Comparison of ENCODE assay signal across 14 cellular contexts in genomic region chr10:63702107-63702506, GRCh38.
DNase-seq lines count a peak whose midpoint lies in the region; ATAC-seq, FAIRE-seq and TF ChIP-seq lines count a peak whose summit lies in the region.
"Had no signal": no experiment of that assay in that cellular context is flagged by ENCODE, and none has a peak within 500 bp of the region (broad histone marks: within the 10 kb centered on the region; RNA-seq: fewer than 3 reads in every experiment).

No MANE protein-coding gene starts in this region.

- no peak for TF ChIP-seq CTCF in RWPE2 (IDR thresholded peaks at IDR 0.05; ENCODE audit: poor library complexity, severe bottlenecking)

- no peaks in the 10 kb centered on the region for H3K27me3 ChIP-seq in RWPE2 (ENCODE audit: insufficient read depth, poor library complexity, severe bottlenecking)
- H3K27me3 ChIP-seq in small intestine (ENCODE audit: control insufficient read depth in 2 of 2, insufficient read depth in 2 of 2, low read length in 2 of 2), result no peaks in the 10 kb centered on the region

- H3K4me3 ChIP-seq in RWPE2 (ENCODE audit: severe bottlenecking) (no peak overlapping the region), small intestine (ENCODE audit: low read depth in 1 of 2, low read length in 2 of 2) (no peak overlapping the region)
- H3K4me3 ChIP-seq: thoracic aorta had no signal

- DNase-seq in NCI-H345 (lab: John Stamatoyannopoulos, UW) (peak; percentile 28), NCI-H345 treated with DMSO at 0.1 percent for 48 hours (lab: John Stamatoyannopoulos, UW; ENCODE audit: unreplicated experiment) (no peak), LHCN-M2 (ENCODE audit: low read depth) (peak; percentile 77), RWPE2 (ENCODE audit: low spot score) (no peak), small intestine (peak; percentile 64), NCI-H524 treated with DMSO at 0.1 percent for 48 hours (lab: John Stamatoyannopoulos, UW) (no peak)
- no peak for DNase-seq in activated CD4-positive, alpha-beta T cell treated with anti-CD3 and anti-CD28 coated beads, Interleukin-2, amount 50 U/mL, for 1 hour
- DNase-seq: activated CD8-positive, alpha-beta T cell treated with anti-CD3 and anti-CD28 coated beads for 36 hours; cerebellar nuclear complex had no signal

- no peaks in the 10 kb centered on the region for H3K9me3 ChIP-seq in RWPE2 (ENCODE audit: severe bottlenecking)
- no peaks in the 10 kb centered on the region for H3K9me3 ChIP-seq in small intestine (ENCODE audit: control insufficient read depth, low read depth)
- H3K9me3 ChIP-seq: thoracic aorta had no signal

- H3K4me1 ChIP-seq in RWPE2 (ENCODE audit: insufficient read depth, poor library complexity, severe bottlenecking) (peaks cover 55% of the 10 kb centered on the region), small intestine (ENCODE audit: control insufficient read depth in 2 of 2, insufficient read depth in 1 of 2, low read depth in 1 of 2, low read length in 1 of 2) (peaks cover 1 to 10% of the 10 kb centered on the region in 2 donors)

- 11 to 46% (median 13%) methylated on average over 1 of the region's 1 CpG for WGBS in small intestine, 3 donors

- H3K36me3 ChIP-seq in RWPE2 (ENCODE audit: low read depth), result no peaks in the 10 kb centered on the region
- H3K36me3 ChIP-seq in small intestine (ENCODE audit: control insufficient read depth in 2 of 2, insufficient read depth in 2 of 2, low read length in 2 of 2), result no peaks in the 10 kb centered on the region
- H3K36me3 ChIP-seq: thoracic aorta had no signal

- H3K27ac ChIP-seq in RWPE2 (ENCODE audit: poor library complexity, severe bottlenecking), result peak overlapping the region; percentile 90
- H3K27ac ChIP-seq in small intestine (ENCODE audit: low read depth in 1 of 2, low read length in 1 of 2), result peak overlapping the region in 1 of 2 donors; percentile 56
- H3K27ac ChIP-seq: thoracic aorta had no signal

- FAIRE-seq in small intestine (lab: Jason Lieb, UNC), result no peak
- FAIRE-seq: D721Med, HTR-8/SVneo had no signal

- no peak for ATAC-seq in RWPE2 (ENCODE audit: low read depth)
- no peak for ATAC-seq in HG02852 (IDR thresholded peaks at IDR 0.05; ENCODE audit: unreplicated experiment)
- ATAC-seq: activated CD8-positive, alpha-beta T cell treated with anti-CD3 and anti-CD28 coated beads for 36 hours; activated T-helper 17 cell treated with anti-CD3 and anti-CD28 coated beads, Interleukin-2, amount 50 U/mL, for 72 hours had no signal

Comparison
In these comparisons a context has a peak if more than half of its experiments do, and no peak if none do; other contexts are left out.
1. DNase-seq: peak in NCI-H345 (single experiment), LHCN-M2 (single experiment) and small intestine (single experiment); none in NCI-H345 treated with DMSO at 0.1 percent for 48 hours (single experiment), RWPE2 (single experiment), NCI-H524 treated with DMSO at 0.1 percent for 48 hours (single experiment) and activated CD4-positive, alpha-beta T cell treated with anti-CD3 and anti-CD28 coated beads, Interleukin-2, amount 50 U/mL, for 1 hour (single experiment).